Comparison of ENCODE assay signal across 7 cellular contexts in genomic region chr1:55277377-55278130, GRCh38.
DNase-seq lines count a peak whose midpoint lies in the region; ATAC-seq, FAIRE-seq and TF ChIP-seq lines count a peak whose summit lies in the region.

No MANE protein-coding gene starts in this region.

- H3K36me3 ChIP-seq in hepatocyte (replicated peaks; ENCODE audit: insufficient read depth, low read depth): no peaks in the 10 kb centered on the region
- no peaks in the 10 kb centered on the region for H3K36me3 ChIP-seq in skeletal muscle tissue (ENCODE audit: control insufficient read depth in 3 of 3, insufficient read depth in 3 of 3, low read length in 3 of 3)

- H3K4me3 ChIP-seq in hepatocyte (no peak overlapping the region), skeletal muscle tissue (ENCODE audit: low read length in 3 of 3) (peak overlapping the region in 1 of 3 donors; percentile 51)

- no peak overlapping the region for H3K27ac ChIP-seq in hepatocyte
- H3K27ac ChIP-seq in skeletal muscle tissue (ENCODE audit: low read depth, low read length): peak overlapping the region; percentile 38

- peak; percentile 95 for FAIRE-seq in GM12891 (lab: Jason Lieb, UNC)

- no peaks in the 10 kb centered on the region for H4K20me1 ChIP-seq in hepatocyte (ENCODE audit: insufficient read depth, poor library complexity, severe bottlenecking)

- no peaks in the 10 kb centered on the region for H3K9me3 ChIP-seq in T-helper 17 cell (ENCODE audit: control insufficient read depth, low read length, poor library complexity, severe bottlenecking)
- H3K9me3 ChIP-seq in hepatocyte (ENCODE audit: low read depth): no peaks in the 10 kb centered on the region
- H3K9me3 ChIP-seq in skeletal muscle tissue (ENCODE audit: control insufficient read depth in 3 of 3, low read length in 3 of 3): no peaks in the 10 kb centered on the region

- H3K9me2 ChIP-seq in hepatocyte (replicated peaks; ENCODE audit: insufficient read depth): no peaks in the 10 kb centered on the region

- peak overlapping the region; percentile 83 for H3K27ac Mint-ChIP-seq in T-helper 17 cell

- H3K27me3 Mint-ChIP-seq in T-helper 17 cell: peaks cover 22% of the 10 kb centered on the region

- no peak overlapping the region for H2AFZ ChIP-seq in hepatocyte

- H3K36me3 Mint-ChIP-seq in T-helper 17 cell (ENCODE audit: low read depth): peaks cover 2% of the 10 kb centered on the region

- peaks cover 5% of the 10 kb centered on the region for H3K4me1 Mint-ChIP-seq in T-helper 17 cell

- DNase-seq in GM12891 (ENCODE audit: insufficient read length, low spot score): no peak
- peak; percentile 60 to 82 (median 70) for DNase-seq in NCI-H1417 (lab: John Stamatoyannopoulos, UW)
- peak; percentile 43 to 63 (median 47) for DNase-seq in T-helper 17 cell
- DNase-seq in amygdala (lab: John Stamatoyannopoulos, UW): peak in 54 of 56 donors; percentile 20 to 88 (median 55)
- peak; percentile 86 for DNase-seq in hepatocyte (ENCODE audit: low spot score)

- WGBS in hepatocyte (ENCODE audit: low lambda C conversion rate, missing lambda C conversion rate): 25% methylated on average over 15 of the region's 15 CpGs

- H3K4me2 ChIP-seq in hepatocyte: no peak overlapping the region

- ATAC-seq in HG02763 (IDR thresholded peaks at IDR 0.05; ENCODE audit: unreplicated experiment) (peak; percentile 89), T-helper 17 cell (peak; percentile 96)

- no peaks in the 10 kb centered on the region for H3K4me1 ChIP-seq in hepatocyte (ENCODE audit: insufficient read depth)
- peaks cover 26 to 28% (median 27%) of the 10 kb centered on the region in 3 donors for H3K4me1 ChIP-seq in skeletal muscle tissue (ENCODE audit: control insufficient read depth in 3 of 3, insufficient read depth in 3 of 3, low read length in 3 of 3)

- no peaks in the 10 kb centered on the region for H3K27me3 ChIP-seq in hepatocyte
- H3K27me3 ChIP-seq in skeletal muscle tissue (ENCODE audit: control insufficient read depth in 3 of 3, insufficient read depth in 3 of 3, low read length in 3 of 3): no peaks in the 10 kb centered on the region

- TF ChIP-seq POLR2A in GM12891 (IDR thresholded peaks at IDR 0.05; ENCODE audit: low read depth, low read length): no peak

- H3K79me2 ChIP-seq in hepatocyte: no peaks in the 10 kb centered on the region

- TF ChIP-seq CTCF in hepatocyte (IDR thresholded peaks at IDR 0.05; ENCODE audit: poor library complexity): peak; percentile 90

- peak overlapping the region; percentile 45 for H3K4me3 Mint-ChIP-seq in T-helper 17 cell

- H3K9ac ChIP-seq in skeletal muscle tissue (ENCODE audit: low read depth in 1 of 3, low read length in 3 of 3): peak overlapping the region in 1 of 3 donors; percentile 19

TF ChIP-seq in GM12891, 5 proteins besides CTCF, POLR2A, EP300 and RAD21:
- no peak for TF ChIP-seq POLR2AphosphoS5 (IDR thresholded peaks at IDR 0.05; ENCODE audit: low read depth, low read length)
- TF ChIP-seq SPI1 (IDR thresholded peaks at IDR 0.05; ENCODE audit: low read depth, low read length): no peak
- TF ChIP-seq PAX5 (IDR thresholded peaks at IDR 0.05; ENCODE audit: insufficient read depth, low read length, severe bottlenecking): no peak
- TF ChIP-seq POU2F2 (IDR thresholded peaks at IDR 0.05; ENCODE audit: low read depth, low read length): no peak; the same call in 1 of the 2 replicates
